Comparison of ENCODE assay signal across 8 cellular contexts in genomic region chr3:128993461-128994172, GRCh38. TPM values are rescaled to one million over a fixed set of nuclear protein-coding genes. Genes with fewer than 3 reads are reported as not detected.
DNase-seq lines count a peak whose midpoint lies in the region; ATAC-seq and TF ChIP-seq lines count a peak whose summit lies in the region.

Gene CFAP92, minus strand, starts transcription at chr3:128994076. Its CDS starts 772 bp downstream, at chr3:128993304.

- intact Hi-C loops in sciatic nerve (cut with DNase I), result no loop called here

- CTCF ChIA-PET in HEK293T (lab: Yijun Ruan, JAX), result interaction anchor here (0.6 to 0.8 kb wide), 2 partner anchors 10 to 1299 kb away, joined by 3 to 4 read pairs; no protein-coding TSS in a partner anchor

- peak within 1 kb of the TSS; percentile 37 for H3K4me3 ChIP-seq in astrocyte of the cerebellum (ENCODE audit: low read depth, low read length)
- peak within 1 kb of the TSS; percentile 28 for H3K4me3 ChIP-seq in iPS-11a (ENCODE audit: low read depth, low read length)

- ATAC-seq in sciatic nerve, result peak; percentile 98

- no peak for TF ChIP-seq CTCF in astrocyte of the cerebellum (IDR thresholded peaks at IDR 0.05; ENCODE audit: low read depth, low read length, missing control alignments)

- DNase-seq in DMS79 treated with DMSO at 0.1 percent for 48 hours (lab: John Stamatoyannopoulos, UW) (peak; percentile 84), HEK293T (ENCODE audit: extremely low spot score) (peak; percentile 86), NCI-H1417 (lab: John Stamatoyannopoulos, UW) (peak; percentile 92 to 97 (median 95)), T-helper 9 cell (peak; percentile 88), astrocyte of the cerebellum (ENCODE audit: low read depth) (no peak), sciatic nerve (ENCODE audit: low spot score) (peak; percentile 89), OCI-M2 (lab: John Stamatoyannopoulos, UW; ENCODE audit: unreplicated experiment) (no peak)

- in situ Hi-C loops in astrocyte of the cerebellum (cut with HindIII; ENCODE audit: low sequenced_read_pairs), result loop anchor here (10.0 kb wide), 1 partner anchor 91 kb away; no protein-coding TSS in a partner anchor

- POLR2A ChIA-PET in HEK293T (lab: Yijun Ruan, JAX), result interaction anchor here (0.7 to 1.2 kb wide), 4 partner anchors 12 to 72 kb away, joined by 3 to 5 read pairs (median 4); no protein-coding TSS in a partner anchor

TF ChIP-seq in HEK293T, 16 proteins besides CTCF, POLR2A, EP300 and RAD21:
- TF ChIP-seq ELF4 (IDR thresholded peaks at IDR 0.05) (no peak), HDGF (IDR thresholded peaks at IDR 0.05; ENCODE audit: borderline replicate concordance) (no peak), L3MBTL2 (conservative IDR thresholded peaks at IDR 0.05) (peak; percentile 40), CTBP1 (IDR thresholded peaks at IDR 0.05; ENCODE audit: borderline replicate concordance) (no peak), NFRKB (IDR thresholded peaks at IDR 0.05) (no peak)
TF ChIP-seq in HEK293T: peak in this region for 1.

RNA-seq across cellular contexts. Expression of gene CFAP92, which starts in this region (rescaled TPM):
- 1.2 TPM for total RNA-seq in sciatic nerve

Comparison
In these comparisons a context has a peak if more than half of its experiments do, and no peak if none do; other contexts are left out.
1. DNase-seq: peak in DMS79 treated with DMSO at 0.1 percent for 48 hours (single experiment), HEK293T (single experiment), NCI-H1417 (3 of 3), T-helper 9 cell (single experiment) and sciatic nerve (single experiment); none in astrocyte of the cerebellum (single experiment) and OCI-M2 (single experiment).